8 cellular contexts compared by ENCODE assay signal in the genomic region with DNA sequence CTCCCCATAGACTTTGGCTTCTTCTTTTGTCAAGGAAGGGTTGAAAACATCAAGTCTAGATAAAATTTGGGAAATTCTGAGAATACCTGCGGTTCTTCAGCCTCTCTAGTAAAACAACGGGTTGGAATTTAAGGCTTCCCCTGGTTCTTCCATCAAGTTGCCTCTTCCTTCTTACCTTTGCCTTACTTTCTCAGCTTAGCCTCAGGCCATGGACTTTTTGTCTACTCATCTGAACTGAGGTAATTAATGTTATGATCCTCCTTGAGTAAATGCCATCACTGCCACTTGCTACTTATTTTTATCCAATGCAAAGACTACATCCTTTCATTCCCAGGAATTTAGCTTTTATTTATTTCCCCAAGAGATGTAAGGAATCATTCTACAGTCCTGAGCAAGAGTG.
"Had no signal": no experiment of that assay in that cellular context is flagged by ENCODE, and none has a peak within 500 bp of the region (broad histone marks: within the 10 kb centered on the region; RNA-seq: fewer than 3 reads in every experiment).

No MANE protein-coding gene starts in this region.

- DNase-seq: GM23248, GOT3, H7, H9, HCEC 1CT, HFFc6 had no signal

- H3K4me2 ChIP-seq: GM23338 had no signal

- H3K4me3 ChIP-seq: GM23248, GM23338, HAP-1 had no signal

- H3K27ac Mint-ChIP-seq: GM23338, HFFc6 had no signal

- H3K9me3 ChIP-seq: HAP-1 had no signal

- H3K4me3 Mint-ChIP-seq: GM23338, H9, HFFc6 had no signal

- H3K9me3 Mint-ChIP-seq: GM23338, H9, HFFc6 had no signal

- H2AFZ ChIP-seq: GM23248, GM23338 had no signal

- H3K9ac ChIP-seq: GM23248 had no signal

- H3K27ac ChIP-seq: GM23248 had no signal

- H3K36me3 ChIP-seq: HAP-1 had no signal

- H3K4me1 ChIP-seq: HAP-1 had no signal

- H3K4me1 Mint-ChIP-seq: GM23338 had no signal
